Comparison of ENCODE assay signal across 8 cellular contexts in the genomic region with DNA sequence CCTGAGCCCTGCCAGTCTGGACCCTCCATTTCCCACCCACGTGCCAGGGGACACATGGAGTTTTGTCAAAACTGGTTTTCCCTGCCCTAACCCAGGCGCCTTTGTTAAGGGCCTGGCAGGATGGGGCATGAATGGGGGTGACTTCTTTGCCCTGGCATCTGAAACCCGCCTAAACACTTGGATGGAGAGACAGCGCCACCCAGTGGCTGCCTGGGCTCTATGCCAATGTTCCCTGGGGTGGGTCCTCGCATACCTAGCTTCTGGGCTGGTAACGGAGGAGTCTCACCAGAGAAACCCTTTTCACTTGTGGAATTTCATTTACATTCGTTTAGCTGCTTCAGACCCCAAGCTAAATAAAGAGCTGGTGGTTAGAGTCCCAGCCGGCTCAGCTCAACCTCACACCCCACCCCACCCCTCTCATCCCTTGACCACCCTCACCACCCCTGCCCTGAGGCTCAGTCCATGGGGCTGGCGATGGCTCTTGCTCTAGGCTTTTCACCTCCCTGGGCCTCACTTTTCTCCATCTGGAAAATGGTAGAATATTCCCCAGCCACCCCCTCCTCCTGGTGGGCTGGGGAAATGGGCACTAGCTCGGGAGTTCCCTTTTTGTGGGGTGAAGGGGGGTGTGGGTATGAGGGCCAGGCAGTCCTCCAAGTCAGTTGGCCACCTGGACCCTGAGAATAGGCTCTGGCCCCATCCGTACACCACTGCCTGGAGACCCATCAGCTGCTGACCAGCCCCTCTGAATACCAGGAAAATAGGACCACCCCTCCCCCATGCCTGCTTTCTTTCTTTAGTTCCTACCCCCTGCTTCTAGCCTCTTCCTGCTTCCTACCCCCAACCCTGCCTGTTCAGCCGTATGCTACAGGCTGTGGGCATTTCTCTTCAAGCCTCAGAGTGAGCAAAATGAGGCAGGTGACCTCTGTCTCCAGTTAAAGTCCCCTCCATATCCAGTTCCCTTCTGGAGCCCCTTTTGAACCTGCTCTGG. TPM values are rescaled to one million over a fixed set of nuclear protein-coding genes. Genes with fewer than 3 reads are reported as not detected.
DNase-seq lines count a peak whose midpoint lies in the region; ATAC-seq and TF ChIP-seq lines count a peak whose summit lies in the region.

No MANE protein-coding gene starts in this region.

- H3K36me3 ChIP-seq in lung (ENCODE audit: control insufficient read depth in 2 of 2, insufficient read depth in 2 of 2, low read length in 2 of 2), result no peaks in the 10 kb centered on the region

- WGBS in lung, 2 donors, result 10 to 18% methylated on average over 11 to 12 of the region's 12 CpGs

- no peak overlapping the region for H3K27ac ChIP-seq in lung (ENCODE audit: low read depth in 1 of 2, low read length in 1 of 2)

- TF ChIP-seq CTCF in lung (IDR thresholded peaks at IDR 0.05; ENCODE audit: control extremely low read depth, extremely low read depth), result peak; percentile 59

- ATAC-seq in HG02588 (IDR thresholded peaks at IDR 0.05; ENCODE audit: unreplicated experiment), result peak; percentile 58
- peak; percentile 28 for ATAC-seq in lung (ENCODE audit: insufficient read depth, low FRiP score)
- ATAC-seq in HG03565 (IDR thresholded peaks at IDR 0.05; ENCODE audit: unreplicated experiment), result no peak

- no peaks in the 10 kb centered on the region for H3K27me3 ChIP-seq in lung (ENCODE audit: control insufficient read depth, insufficient read depth)

- no peak overlapping the region for H3K4me3 ChIP-seq in lung

- peak; percentile 58 for DNase-seq in DMS53 treated with DMSO at 0.1 percent for 48 hours (lab: John Stamatoyannopoulos, UW; ENCODE audit: unreplicated experiment)
- DNase-seq in NCI-H510A (lab: John Stamatoyannopoulos, UW), result peak; percentile 9
- DNase-seq in activated CD4-positive, alpha-beta T cell treated with anti-CD3 and anti-CD28 coated beads, Interleukin-2, amount 50 U/mL, for 48 hours, result peak; percentile 76 to 78
- peak; percentile 68 for DNase-seq in effector CD4-positive, alpha-beta T cell
- peak; percentile 66 for DNase-seq in lung (ENCODE audit: low spot score)
- peak; percentile 38 for DNase-seq in stimulated activated CD8-positive, alpha-beta memory T cell treated with anti-CD3 and anti-CD28 coated beads, Interleukin-12 subunit alpha, Interleukin-12 subunit beta, amount 100 ng/mL, for 4 hours (ENCODE audit: low read depth)

- no peaks in the 10 kb centered on the region for H3K4me1 ChIP-seq in lung (ENCODE audit: control insufficient read depth in 2 of 2, insufficient read depth in 2 of 2, low read length in 2 of 2)

- H3K9me3 ChIP-seq in lung (ENCODE audit: control insufficient read depth in 2 of 2, insufficient read depth in 1 of 2, low read length in 1 of 2), result peaks cover 0 to 4% of the 10 kb centered on the region in 2 donors

RNA-seq across cellular contexts. Expression of a gene that starts 57.1 kb away (rescaled TPM):
- 10 to 100 TPM; 18.3 to 28.3 TPM for total RNA-seq in lung
- 10 to 100 TPM in 1 of 2 donors, 1 to 10 TPM in 1; 4.5 to 12.1 TPM for polyA plus RNA-seq in lung

Comparison
In these comparisons a context has a peak if more than half of its experiments do, and no peak if none do; other contexts are left out.
1. DNase-seq: peak in every context shown above with its lines; median percentile 77 in activated CD4-positive, alpha-beta T cell treated with anti-CD3 and anti-CD28 coated beads, Interleukin-2, amount 50 U/mL, for 48 hours; 68 in effector CD4-positive, alpha-beta T cell; 66 in lung; 58 in DMS53 treated with DMSO at 0.1 percent for 48 hours; 38 in stimulated activated CD8-positive, alpha-beta memory T cell treated with anti-CD3 and anti-CD28 coated beads, Interleukin-12 subunit alpha, Interleukin-12 subunit beta, amount 100 ng/mL, for 4 hours; 9 in NCI-H510A.